18 cellular contexts compared by ENCODE assay signal in genomic region chr3:108209579-108209978, GRCh38. TPM values are rescaled to one million over a fixed set of nuclear protein-coding genes. Genes with fewer than 3 reads are reported as not detected.
DNase-seq lines count a peak whose midpoint lies in the region; ATAC-seq and FAIRE-seq lines count a peak whose summit lies in the region.
"Had no signal": no experiment of that assay in that cellular context is flagged by ENCODE, and none has a peak within 500 bp of the region (broad histone marks: within the 10 kb centered on the region; RNA-seq: fewer than 3 reads in every experiment).

No MANE protein-coding gene starts in this region.

- peak; percentile 38 for ATAC-seq in GM18502 (IDR thresholded peaks at IDR 0.05; ENCODE audit: poor library complexity, unreplicated experiment)
- peak; percentile 58 for ATAC-seq in GM19351 (IDR thresholded peaks at IDR 0.05; ENCODE audit: unreplicated experiment)
- peak; percentile 57 for ATAC-seq in HG02884 (IDR thresholded peaks at IDR 0.05; ENCODE audit: unreplicated experiment)
- ATAC-seq in GM21526 (IDR thresholded peaks at IDR 0.05; ENCODE audit: low FRiP score, unreplicated experiment): no peak
- ATAC-seq in GM21737 (IDR thresholded peaks at IDR 0.05; ENCODE audit: unreplicated experiment): no peak
- ATAC-seq: heart right ventricle, right cardiac atrium had no signal

- H3K36me3 Mint-ChIP-seq in IgD-negative memory B cell: peaks cover 30% of the 10 kb centered on the region

- H3K9me3 Mint-ChIP-seq in IgD-negative memory B cell: no peaks in the 10 kb centered on the region
- H3K9me3 Mint-ChIP-seq: activated naive CD8-positive, alpha-beta T cell treated with anti-CD3 and anti-CD28 coated beads, Interleukin-2, amount 50 U/mL, for 24 hours; brain had no signal

- FAIRE-seq in HTR-8/SVneo (lab: Jason Lieb, UNC): no peak

- DNase-seq in HTR-8/SVneo (ENCODE audit: insufficient read length, low spot score): no peak
- DNase-seq in NK-92 treated with Interleukin-12 subunit alpha and Interleukin-12 subunit beta, amount 100 ng/mL, for 24 hours (lab: John Stamatoyannopoulos, UW): no peak
- DNase-seq: activated naive CD8-positive, alpha-beta T cell treated with anti-CD3 and anti-CD28 coated beads, Interleukin-2, amount 50 U/mL, for 24 hours; cortex of kidney; heart right ventricle; Kasumi-1; NCI-H1092 treated with DMSO at 0.1 percent for 48 hours; NCI-H2081 treated with DMSO at 0.1 percent for 48 hours; right cardiac atrium; T1000 had no signal

- peaks cover 11 to 30% (median 11%) of the 10 kb centered on the region in 3 donors for H3K4me1 Mint-ChIP-seq in IgD-negative memory B cell
- H3K4me1 Mint-ChIP-seq: brain, CD14-positive monocyte had no signal

- peak overlapping the region in 2 of 3 donors; percentile 6 to 12 for H3K27ac Mint-ChIP-seq in IgD-negative memory B cell
- H3K27ac Mint-ChIP-seq: activated naive CD8-positive, alpha-beta T cell treated with anti-CD3 and anti-CD28 coated beads, Interleukin-2, amount 50 U/mL, for 24 hours; brain had no signal

- no peaks in the 10 kb centered on the region for H3K27me3 Mint-ChIP-seq in IgD-negative memory B cell
- H3K27me3 Mint-ChIP-seq: activated naive CD8-positive, alpha-beta T cell treated with anti-CD3 and anti-CD28 coated beads, Interleukin-2, amount 50 U/mL, for 24 hours; brain had no signal

- H3K4me3 Mint-ChIP-seq in IgD-negative memory B cell: no peak overlapping the region
- H3K4me3 Mint-ChIP-seq: activated naive CD8-positive, alpha-beta T cell treated with anti-CD3 and anti-CD28 coated beads, Interleukin-2, amount 50 U/mL, for 24 hours; brain; CD14-positive monocyte had no signal

RNA-seq across cellular contexts. Expression of gene IFT57, which starts 12.6 kb away (rescaled TPM):
- 138 TPM for polyA plus RNA-seq in IgD-negative memory B cell

Comparison
In these comparisons a context has a peak if more than half of its experiments do, and no peak if none do; other contexts are left out.
1. ATAC-seq: peak in GM18502 (single experiment), GM19351 (single experiment) and HG02884 (single experiment); none in GM21526 (single experiment) and GM21737 (single experiment).